ENCODE assay signal across 8 cellular contexts in genomic region chr7:29609162-29610030, GRCh38. TPM values are rescaled to one million over a fixed set of nuclear protein-coding genes. Genes with fewer than 3 reads are reported as not detected.
A peak's percentile ranks its signal among the peaks of the same experiment; 100 is the strongest.
DNase-seq lines count a peak whose midpoint lies in the region; ATAC-seq, FAIRE-seq and TF ChIP-seq lines count a peak whose summit lies in the region.

No MANE protein-coding gene starts in this region.

- H3K79me2 ChIP-seq in Loucy (ENCODE audit: insufficient read depth, low read length), result no peaks in the 10 kb centered on the region
- H3K79me2 ChIP-seq in astrocyte (ENCODE audit: insufficient read depth, low read length), result no peaks in the 10 kb centered on the region

- H2AFZ ChIP-seq in Loucy (ENCODE audit: low read length) (no peak overlapping the region), astrocyte (ENCODE audit: low read depth, low read length) (no peak overlapping the region)

- H4K20me1 ChIP-seq in Loucy (ENCODE audit: insufficient read depth, low read length, poor library complexity, severe bottlenecking) (no peaks in the 10 kb centered on the region), astrocyte (ENCODE audit: insufficient read depth, low read length) (no peaks in the 10 kb centered on the region)

- no peak overlapping the region for H3K27ac Mint-ChIP-seq in astrocyte (ENCODE audit: unreplicated experiment)

- no peaks in the 10 kb centered on the region for H3K36me3 ChIP-seq in Loucy (ENCODE audit: insufficient read depth, low read length)
- no peaks in the 10 kb centered on the region for H3K36me3 ChIP-seq in astrocyte (ENCODE audit: insufficient read depth, low read length)

- no peak overlapping the region for H3K4me3 Mint-ChIP-seq in astrocyte (ENCODE audit: unreplicated experiment)

- H3K9me3 ChIP-seq in Loucy (ENCODE audit: insufficient read depth, low read depth, low read length), result no peaks in the 10 kb centered on the region
- no peaks in the 10 kb centered on the region for H3K9me3 ChIP-seq in astrocyte (ENCODE audit: insufficient read depth, low read depth, low read length)

- no peak overlapping the region for H3K4me2 ChIP-seq in Loucy (ENCODE audit: low read depth, low read length, poor library complexity, severe bottlenecking)
- no peak overlapping the region for H3K4me2 ChIP-seq in astrocyte (ENCODE audit: low read length)

- H3K4me3 ChIP-seq in Loucy (ENCODE audit: low read length, poor library complexity, severe bottlenecking), result no peak overlapping the region
- H3K4me3 ChIP-seq in astrocyte (ENCODE audit: insufficient read depth, low read depth, low read length), result no peak overlapping the region

- no peaks in the 10 kb centered on the region for H3F3A ChIP-seq in Loucy (ENCODE audit: low read depth)

- H3K27me3 ChIP-seq in Loucy (ENCODE audit: insufficient read depth, low read length, poor library complexity, severe bottlenecking) (no peaks in the 10 kb centered on the region), astrocyte (ENCODE audit: insufficient read depth, low read length) (no peaks in the 10 kb centered on the region)

- H3K36me3 Mint-ChIP-seq in astrocyte (ENCODE audit: low read depth, unreplicated experiment), result no peaks in the 10 kb centered on the region

- H3K9ac ChIP-seq in Loucy (ENCODE audit: low read depth, low read length, poor library complexity, severe bottlenecking) (no peak overlapping the region), astrocyte (ENCODE audit: low read length) (no peak overlapping the region)

- H3K27me3 Mint-ChIP-seq in astrocyte (ENCODE audit: low read depth, unreplicated experiment), result no peaks in the 10 kb centered on the region

- no peaks in the 10 kb centered on the region for H3K9me3 Mint-ChIP-seq in astrocyte (ENCODE audit: unreplicated experiment)

- DNase-seq in DMS53 (lab: John Stamatoyannopoulos, UW) (peak; percentile 94), astrocyte (ENCODE audit: low read depth) (peak; percentile 60), left lobe of liver (ENCODE audit: low spot score) (no peak)
- no peak for DNase-seq in activated CD8-positive, alpha-beta memory T cell treated with anti-CD3 and anti-CD28 coated beads for 24 hours
- no peak for DNase-seq in central memory CD4-positive, alpha-beta T cell

- ATAC-seq in left lobe of liver (peak; percentile 88), GM19035 (IDR thresholded peaks at IDR 0.05; ENCODE audit: unreplicated experiment) (no peak), HG02610 (IDR thresholded peaks at IDR 0.05; ENCODE audit: unreplicated experiment) (no peak)

- no peak overlapping the region for H3K27ac ChIP-seq in astrocyte (ENCODE audit: low read depth, low read length)

- no peaks in the 10 kb centered on the region for H3K9me2 ChIP-seq in Loucy (replicated peaks; ENCODE audit: low read depth, low read length)

- TF ChIP-seq CTCF in Loucy (conservative IDR thresholded peaks at IDR 0.05; ENCODE audit: low read length) (peak; percentile 55), astrocyte (IDR thresholded peaks at IDR 0.05; ENCODE audit: insufficient read depth, low read depth, low read length) (peak; percentile 71)

- peaks cover 4% of the 10 kb centered on the region for H3K4me1 ChIP-seq in Loucy (ENCODE audit: insufficient read depth, low read length, poor library complexity, severe bottlenecking)
- peaks cover 23% of the 10 kb centered on the region for H3K4me1 ChIP-seq in astrocyte (ENCODE audit: insufficient read depth, low read length)

- peaks cover 21% of the 10 kb centered on the region for H3K4me1 Mint-ChIP-seq in astrocyte (ENCODE audit: low read depth, unreplicated experiment)

- FAIRE-seq in astrocyte (lab: Jason Lieb, UNC), result peak; percentile 41

RNA-seq across cellular contexts. Expression of gene PRR15, which starts 45.8 kb away (rescaled TPM):
- 7.2 and 11.1 TPM in 2 replicates for total RNA-seq in astrocyte
- total RNA-seq in left lobe of liver, result not detected

Comparison
In these comparisons a context has a peak if more than half of its experiments do, and no peak if none do; other contexts are left out.
1. DNase-seq: peak in DMS53 (single experiment) and astrocyte (single experiment); none in left lobe of liver (single experiment), activated CD8-positive, alpha-beta memory T cell treated with anti-CD3 and anti-CD28 coated beads for 24 hours (single experiment) and central memory CD4-positive, alpha-beta T cell (single experiment).